In genomic region chr3:171221104-171221503, GRCh38 we compare ENCODE assay signal across 25 cellular contexts.
"Had no signal": no experiment of that assay in that cellular context is flagged by ENCODE, and none has a peak within 500 bp of the region (broad histone marks: within the 10 kb centered on the region; RNA-seq: fewer than 3 reads in every experiment).

No MANE protein-coding gene starts in this region.

- H3K9me3 ChIP-seq: esophagus muscularis mucosa, gastroesophageal sphincter, mucosa of descending colon had no signal

- DNase-seq: dermis blood vessel endothelial cell; effector CD4-positive, alpha-beta T cell; effector memory CD4-positive, alpha-beta T cell; foreskin keratinocyte; heart left ventricle; hypothalamus; immature natural killer cell; islet precursor cell; kidney; kidney glomerular epithelial cell; left cardiac atrium; left lung; left ventricle myocardium superior; lower lobe of right lung; mesenchymal stem cell; mucosa of descending colon; naive B cell; natural killer cell had no signal

- FAIRE-seq: frontal cortex, kidney had no signal

- H3K4me2 ChIP-seq: hepatocyte had no signal

- H3K27me3 ChIP-seq: dorsolateral prefrontal cortex, esophagus muscularis mucosa, foreskin keratinocyte, gastroesophageal sphincter, heart left ventricle, hepatocyte, left lung had no signal

- H3K4me1 ChIP-seq: foreskin keratinocyte, left lung, lower lobe of right lung had no signal

- H3K79me2 ChIP-seq: hepatocyte had no signal

- H3K4me3 ChIP-seq: coronary artery, dorsolateral prefrontal cortex, esophagus muscularis mucosa, gastroesophageal sphincter, heart left ventricle, hepatocyte, left lung, lower lobe of right lung, mucosa of descending colon had no signal

- H2AFZ ChIP-seq: hepatocyte had no signal

- H3K36me3 Mint-ChIP-seq: naive B cell had no signal

- H3K4me1 Mint-ChIP-seq: mesothelial cell of epicardium, naive B cell had no signal

- H3K27ac ChIP-seq: coronary artery, esophagus muscularis mucosa, foreskin keratinocyte, gastroesophageal sphincter, heart left ventricle, hepatocyte, left lung, lower lobe of right lung had no signal

- H3K27ac Mint-ChIP-seq: mesothelial cell of epicardium, naive B cell had no signal

- H3K36me3 ChIP-seq: esophagus muscularis mucosa, gastroesophageal sphincter, heart left ventricle, left lung, lower lobe of right lung had no signal

- ATAC-seq: foreskin keratinocyte, gastroesophageal sphincter, heart left ventricle, left cardiac atrium, left lung, left ventricle myocardium superior, lower lobe of right lung, mucosa of descending colon, natural killer cell had no signal

- H3K4me3 Mint-ChIP-seq: immature natural killer cell, mesothelial cell of epicardium, naive B cell, natural killer cell had no signal

- H3K27me3 Mint-ChIP-seq: naive B cell had no signal

- H3K9me3 Mint-ChIP-seq: natural killer cell had no signal
